In the genomic region with DNA sequence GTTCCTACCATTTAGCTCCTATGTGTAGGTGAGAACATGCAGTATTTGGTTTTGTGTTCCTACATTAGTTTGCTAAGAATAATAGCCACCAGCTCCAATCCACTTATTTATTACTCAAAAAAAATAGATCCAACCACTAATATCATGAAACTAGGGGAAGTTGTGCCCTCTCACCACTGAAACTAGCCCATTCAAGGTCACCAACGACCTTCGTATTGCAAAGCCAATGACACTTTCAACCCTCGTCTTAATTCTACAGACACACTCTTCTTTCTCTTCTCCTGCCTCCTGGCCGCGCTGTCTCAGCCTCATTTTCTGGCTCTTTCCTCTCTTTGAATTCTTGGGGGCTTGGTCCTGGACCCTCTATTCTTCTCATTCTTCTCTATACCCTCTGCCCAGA, we compare ENCODE assay signal across 26 cellular contexts. TPM values are rescaled to one million over a fixed set of nuclear protein-coding genes. Genes with fewer than 3 reads are reported as not detected.
DNase-seq lines count a peak whose midpoint lies in the region; ATAC-seq, FAIRE-seq and TF ChIP-seq lines count a peak whose summit lies in the region.
"Had no signal": no experiment of that assay in that cellular context is flagged by ENCODE, and none has a peak within 500 bp of the region (broad histone marks: within the 10 kb centered on the region; RNA-seq: fewer than 3 reads in every experiment).

No MANE protein-coding gene starts in this region.

- no peak overlapping the region for H3K4me2 ChIP-seq in K562 (ENCODE audit: insufficient read depth, low read length)
- H3K4me2 ChIP-seq: SK-N-SH had no signal

- no peaks in the 10 kb centered on the region for H3K9me3 Mint-ChIP-seq in natural killer cell treated with Interleukin-12 subunit alpha and Interleukin-12 subunit beta and Interleukin-15 and Interleukin-18, amount 100 ng/mL, for 72 hours
- H3K9me3 Mint-ChIP-seq in natural killer cell = no peaks in the 10 kb centered on the region
- H3K9me3 Mint-ChIP-seq: activated naive CD4-positive, alpha-beta T cell treated with anti-CD3 and anti-CD28 coated beads for 36 hours; immature natural killer cell had no signal

- H3K36me3 Mint-ChIP-seq in natural killer cell treated with Interleukin-12 subunit alpha and Interleukin-12 subunit beta and Interleukin-15 and Interleukin-18, amount 100 ng/mL, for 72 hours = no peaks in the 10 kb centered on the region
- no peaks in the 10 kb centered on the region for H3K36me3 Mint-ChIP-seq in natural killer cell
- H3K36me3 Mint-ChIP-seq: immature natural killer cell had no signal

- no peak overlapping the region for H3K4me3 ChIP-seq in K562
- H3K4me3 ChIP-seq: body of pancreas, GM23248, mucosa of descending colon, spleen had no signal

- H3K36me3 ChIP-seq in K562 (ENCODE audit: control insufficient read depth, insufficient read depth, low read length) = no peaks in the 10 kb centered on the region
- H3K36me3 ChIP-seq: spleen had no signal

- BruUV-seq in K562 (replicated peaks; lab: Mats Ljungman, UMichigan) = no TSS peak

- 36% methylated on average over 5 of the region's 5 CpGs for WGBS in K562 (ENCODE audit: insufficient coverage, low coverage, missing lambda C conversion rate)

- intact Hi-C loops in natural killer cell (cut with micrococcal nuclease) (no loop called here), K562 (cut with micrococcal nuclease) (no loop called here)

- no peaks in the 10 kb centered on the region; a peak in 1 of 5 replicates for H3K27me3 ChIP-seq in K562 (ENCODE audit: control insufficient read depth in 2 of 2, insufficient read depth in 2 of 2, low read length in 2 of 2)
- H3K27me3 ChIP-seq: body of pancreas, spleen had no signal

- H3K4me3 Mint-ChIP-seq in natural killer cell treated with Interleukin-12 subunit alpha and Interleukin-12 subunit beta and Interleukin-15 and Interleukin-18, amount 100 ng/mL, for 72 hours = peak overlapping the region; percentile 5
- no peak overlapping the region for H3K4me3 Mint-ChIP-seq in natural killer cell
- H3K4me3 Mint-ChIP-seq: activated naive CD4-positive, alpha-beta T cell treated with anti-CD3 and anti-CD28 coated beads for 36 hours had no signal

- H4K20me1 ChIP-seq in K562 (replicated peaks; ENCODE audit: control insufficient read depth, insufficient read depth, low read length) = no peaks in the 10 kb centered on the region

- H3K9me3 ChIP-seq in K562 (replicated peaks; ENCODE audit: control insufficient read depth, insufficient read depth, low read depth, low read length) = peaks cover 11% of the 10 kb centered on the region; the same call in 1 of the 2 replicates
- H3K9me3 ChIP-seq: body of pancreas, mucosa of descending colon, SK-N-SH, spleen had no signal

- CTCF ChIA-PET in K562 (lab: Yijun Ruan, JAX; ENCODE audit: low intra/inter-chr PET ratio) = no interaction called here
- CTCF ChIA-PET in HEK293T (lab: Yijun Ruan, JAX) = interaction anchor here (1.4 kb wide), 1 partner anchor 22 kb away, joined by 6 read pairs; no protein-coding TSS in a partner anchor

- TF ChIP-seq POLR2A in K562 (conservative IDR thresholded peaks at IDR 0.05) = no peak

- no peak for DNase-seq in natural killer cell treated with Interleukin-12 subunit alpha and Interleukin-12 subunit beta and Interleukin-15 and Interleukin-18, amount 100 ng/mL, for 72 hours (ENCODE audit: low spot score)
- no peak for DNase-seq in natural killer cell
- peak; percentile 19 for DNase-seq in MV-4-11 (lab: John Stamatoyannopoulos, UW)
- DNase-seq in K562 (ENCODE audit: extremely low read depth in 1 of 4, low spot score in 3 of 4) = no peak
- DNase-seq in HEK293T (ENCODE audit: extremely low spot score) = no peak
- DNase-seq in iPS-NIHi11 (ENCODE audit: low spot score) = no peak
- DNase-seq: activated CD4-positive, alpha-beta T cell treated with anti-CD3 and anti-CD28 coated beads for 4 hours; activated naive CD4-positive, alpha-beta T cell treated with anti-CD3 and anti-CD28 coated beads for 36 hours; body of pancreas; DMS79; GM23248; immature natural killer cell; left ventricle myocardium superior; mucosa of descending colon; NCI-H187 treated with DMSO at 0.1 percent for 48 hours; NCI-H446; NK-92 treated with Interleukin-12 subunit alpha and Interleukin-12 subunit beta, amount 100 ng/mL, for 24 hours; nucleus accumbens; SK-N-SH; spleen; stimulated activated CD4-positive, alpha-beta T cell treated with anti-CD3 and anti-CD28 coated beads, Interleukin-4, amount 100 ng/mL, for 4 hours had no signal

- peak overlapping the region; percentile 2 to 12 for H3K27ac Mint-ChIP-seq in natural killer cell treated with Interleukin-12 subunit alpha and Interleukin-12 subunit beta and Interleukin-15 and Interleukin-18, amount 100 ng/mL, for 72 hours
- peak overlapping the region in 1 of 2 donors; percentile 14 for H3K27ac Mint-ChIP-seq in natural killer cell

- no peak overlapping the region for H2AFZ ChIP-seq in K562 (ENCODE audit: low read depth, low read length)
- H2AFZ ChIP-seq: GM23248 had no signal

- TF ChIP-seq RAD21 in K562 (CRISPR knock-in tag; conservative IDR thresholded peaks at IDR 0.05 in 1 of 2, IDR thresholded peaks at IDR 0.05 in 1 of 2) = no peak

- no peak overlapping the region for H3K27ac ChIP-seq in K562 (ENCODE audit: extremely low read depth, low read depth, low read length)
- H3K27ac ChIP-seq: GM23248 had no signal

- in situ Hi-C loops in K562 (cut with MboI) = no loop called here

- H3K79me2 ChIP-seq in K562 (ENCODE audit: control insufficient read depth, insufficient read depth, low read length) = no peaks in the 10 kb centered on the region

- no peak overlapping the region for H3K9ac ChIP-seq in K562 (ENCODE audit: insufficient read depth in 1 of 2, low read depth in 2 of 2, low read length in 2 of 2)
- H3K9ac ChIP-seq: GM23248, SK-N-SH had no signal

- peaks cover 21 to 26% of the 10 kb centered on the region in 2 donors for H3K4me1 Mint-ChIP-seq in natural killer cell treated with Interleukin-12 subunit alpha and Interleukin-12 subunit beta and Interleukin-15 and Interleukin-18, amount 100 ng/mL, for 72 hours (ENCODE audit: low read depth in 2 of 2)
- H3K4me1 Mint-ChIP-seq in natural killer cell = peaks cover 14 to 27% of the 10 kb centered on the region in 2 donors

- no peak for TF ChIP-seq EP300 in K562 (IDR thresholded peaks at IDR 0.05; ENCODE audit: low read length)

- no peaks in the 10 kb centered on the region for H3K9me1 ChIP-seq in K562 (ENCODE audit: control insufficient read depth, insufficient read depth, low read length)

- H3K4me1 ChIP-seq in K562 (replicated peaks in 1 of 2; ENCODE audit: control insufficient read depth in 2 of 2, insufficient read depth in 2 of 2, low read length in 2 of 2) = peaks cover 7 to 12% of the 10 kb centered on the region in 2 experiments
- H3K4me1 ChIP-seq: body of pancreas had no signal

- H3K27me3 Mint-ChIP-seq in natural killer cell treated with Interleukin-12 subunit alpha and Interleukin-12 subunit beta and Interleukin-15 and Interleukin-18, amount 100 ng/mL, for 72 hours = no peaks in the 10 kb centered on the region
- no peaks in the 10 kb centered on the region for H3K27me3 Mint-ChIP-seq in natural killer cell (ENCODE audit: low read depth in 2 of 2)

- TF ChIP-seq CTCF in natural killer cell (IDR thresholded peaks at IDR 0.05) = no peak
- TF ChIP-seq CTCF in K562 (IDR thresholded peaks at IDR 0.05 in 2 of 3, conservative IDR thresholded peaks at IDR 0.05 in 1 of 3; ENCODE audit: insufficient read depth in 2 of 3, low read depth in 1 of 3, low read length in 3 of 3) = no peak

- no peak for ATAC-seq in natural killer cell treated with Interleukin-12 subunit alpha and Interleukin-12 subunit beta and Interleukin-15 and Interleukin-18, amount 100 ng/mL, for 72 hours
- no peak for ATAC-seq in natural killer cell
- ATAC-seq in K562 = no peak
- no peak for ATAC-seq in GM18519 (IDR thresholded peaks at IDR 0.05; ENCODE audit: low FRiP score, unreplicated experiment)
- no peak for ATAC-seq in HG03571 (IDR thresholded peaks at IDR 0.05; ENCODE audit: unreplicated experiment)
- ATAC-seq: body of pancreas, HepG2, left ventricle myocardium superior, mucosa of descending colon had no signal

- POLR2A ChIA-PET in K562 (lab: Yijun Ruan, JAX) = no interaction called here
- POLR2A ChIA-PET in HEK293T (lab: Yijun Ruan, JAX) = no interaction called here

- no peak for FAIRE-seq in K562 (lab: Jason Lieb, UNC)
- FAIRE-seq: endometrium, HepG2, TTC549 had no signal

TF ChIP-seq in K562, 482 proteins besides CTCF, POLR2A, EP300 and RAD21 (continues in another document):
- no peak for TF ChIP-seq ZNF324 (CRISPR knock-in tag; IDR thresholded peaks at IDR 0.05)

TF ChIP-seq in HEK293T, 16 proteins besides CTCF, POLR2A, EP300 and RAD21:
- TF ChIP-seq TARDBP (IDR thresholded peaks at IDR 0.05) = no peak
- TF ChIP-seq CTBP1 (IDR thresholded peaks at IDR 0.05; ENCODE audit: borderline replicate concordance) = no peak
- TF ChIP-seq LEF1 (IDR thresholded peaks at IDR 0.05; ENCODE audit: borderline replicate concordance) = no peak
- no peak for TF ChIP-seq SUZ12 (IDR thresholded peaks at IDR 0.05)
- TF ChIP-seq FOXK2 (IDR thresholded peaks at IDR 0.05) = no peak
- TF ChIP-seq ARNT (IDR thresholded peaks at IDR 0.05) = no peak
- TF ChIP-seq ELF4 (IDR thresholded peaks at IDR 0.05) = no peak
- TF ChIP-seq NFRKB (IDR thresholded peaks at IDR 0.05) = no peak
- no peak for TF ChIP-seq FOXM1 (IDR thresholded peaks at IDR 0.05; ENCODE audit: borderline replicate concordance)
- no peak for TF ChIP-seq HDGF (IDR thresholded peaks at IDR 0.05; ENCODE audit: borderline replicate concordance)

RNA-seq across cellular contexts. Expression of a gene that starts 25.7 kb away (rescaled TPM):
- 10 to 100 TPM; 34.4 to 71.4 TPM for total RNA-seq in natural killer cell treated with Interleukin-12 subunit alpha and Interleukin-12 subunit beta and Interleukin-15 and Interleukin-18, amount 100 ng/mL, for 72 hours
- total RNA-seq in natural killer cell (10 to 100 TPM; 41.7 to 52.2 (median 48.6) TPM), K562 (2014; rRNA removed) (12.4 and 19.0 TPM in 2 replicates), K562 (2014; rRNA removed; fragmentation: Illumina TruSeq; extraction: Trizol) (12.9 and 15.4 TPM in 2 replicates), K562 (2015; rRNA removed; fragmentation: Illumina TruSeq; extraction: Trizol) (15.8 and 17.7 TPM in 2 replicates), K562 (2021) (31.2 and 34.5 TPM in 2 replicates)
- total RNA-seq in K562 (2011; cell fraction: chromatin; rRNA removed; ENCODE audit: low replicate concordance) = 68.0 and 142 TPM in 2 replicates
- total RNA-seq in K562 (2011; cell fraction: nucleolus; rRNA removed) = 68.2 and 70.8 TPM in 2 replicates
- 73.4 and 82.1 TPM in 2 replicates for total RNA-seq in K562 (2011; cell fraction: nucleoplasm; rRNA removed)
- polyA plus RNA-seq in K562 (2011; rRNA removed) (21.2 and 25.8 TPM in 2 replicates), K562 (2014; fragmentation: Illumina TruSeq; extraction: Trizol) (15.7 and 16.9 TPM in 2 replicates), K562 (2014; fragmentation: Nextera tagmentation; extraction: Ambion mirVana) (1 to 10 TPM; 1.3 to 1.4 TPM), K562 (2014; rRNA removed) (15.6 and 17.5 TPM in 2 replicates)
- polyA plus RNA-seq in K562 (2011; cell fraction: cytosol; rRNA removed) = 17.5 and 23.9 TPM in 2 replicates
- polyA plus RNA-seq in K562 (2011; cell fraction: nucleus; rRNA removed) = 64.7 and 116 TPM in 2 replicates
- 16.4 and 17.1 TPM in 2 replicates for polyA plus RNA-seq in K562 (2012)
- polyA minus RNA-seq in K562 (2011; rRNA and poly(A)+ RNA removed) = 20.8 and 31.8 TPM in 2 replicates
- polyA minus RNA-seq in K562 (2011; cell fraction: cytosol; rRNA and poly(A)+ RNA removed) = 22.5 and 23.9 TPM in 2 replicates
- polyA minus RNA-seq in K562 (2011; cell fraction: nucleus; rRNA and poly(A)+ RNA removed) = 27.7 and 31.9 TPM in 2 replicates
